11 cellular contexts compared by ENCODE assay signal in genomic region chr6:150905769-150906168, GRCh38. TPM values are rescaled to one million over a fixed set of nuclear protein-coding genes. Genes with fewer than 3 reads are reported as not detected.
DNase-seq lines count a peak whose midpoint lies in the region; ATAC-seq and TF ChIP-seq lines count a peak whose summit lies in the region.
"Had no signal": no experiment of that assay in that cellular context is flagged by ENCODE, and none has a peak within 500 bp of the region (broad histone marks: within the 10 kb centered on the region; RNA-seq: fewer than 3 reads in every experiment).

No MANE protein-coding gene starts in this region.

- peaks cover 34% of the 10 kb centered on the region for H3K4me1 Mint-ChIP-seq in neural crest cell

- no peaks in the 10 kb centered on the region for H3K27me3 ChIP-seq in mammary epithelial cell (ENCODE audit: insufficient read depth, low read length)
- H3K27me3 ChIP-seq: MG63, suprapubic skin had no signal

- intact Hi-C loops in mammary epithelial cell (cut with micrococcal nuclease): no loop called here

- TF ChIP-seq CTCF in GM12864 (IDR thresholded peaks at IDR 0.05; ENCODE audit: low read depth, low read length, missing control alignments): peak; percentile 51
- TF ChIP-seq CTCF in LNCAP (IDR thresholded peaks at IDR 0.05): peak; percentile 39; the same call in 1 of the 2 replicates
- peak; percentile 46 to 54 for TF ChIP-seq CTCF in mammary epithelial cell (conservative IDR thresholded peaks at IDR 0.05 in 1 of 2, IDR thresholded peaks at IDR 0.05 in 1 of 2; ENCODE audit: extremely low read depth in 1 of 2, insufficient read depth in 1 of 2, low read depth in 1 of 2, low read length in 2 of 2)
- TF ChIP-seq CTCF in neural crest cell (conservative IDR thresholded peaks at IDR 0.05): peak; percentile 38

- peaks cover 24% of the 10 kb centered on the region for H3K36me3 ChIP-seq in mammary epithelial cell (ENCODE audit: insufficient read depth, low read length)
- H3K36me3 ChIP-seq: suprapubic skin had no signal

- no peak for ATAC-seq in HG02571 (IDR thresholded peaks at IDR 0.05; ENCODE audit: unreplicated experiment)
- ATAC-seq: activated T-cell treated with anti-CD3 and anti-CD28 coated beads, Interleukin-2, amount 50 U/mL, for 4 hours had no signal

- no TSS peak for BruUV-seq in mammary epithelial cell (replicated peaks; lab: Mats Ljungman, UMichigan)

- no peak overlapping the region for H3K9ac ChIP-seq in mammary epithelial cell (ENCODE audit: insufficient read depth, low read length)

- dilution Hi-C loops in mammary epithelial cell (cut with HindIII; ENCODE audit: low sequenced_read_pairs): no loop called here

- H3K36me3 Mint-ChIP-seq in neural crest cell (ENCODE audit: low read depth): peaks cover 6% of the 10 kb centered on the region

- no peaks in the 10 kb centered on the region for H3K9me3 ChIP-seq in mammary epithelial cell (replicated peaks; ENCODE audit: insufficient read depth, low read length)
- H3K9me3 ChIP-seq: MG63, suprapubic skin had no signal

- no peak overlapping the region for H2AFZ ChIP-seq in mammary epithelial cell (ENCODE audit: low read depth, low read length)

- H4K20me1 ChIP-seq in mammary epithelial cell (ENCODE audit: insufficient read depth, low read length): no peaks in the 10 kb centered on the region

- H3K4me2 ChIP-seq in mammary epithelial cell (ENCODE audit: insufficient read depth, low read depth, low read length): no peak overlapping the region

- no peaks in the 10 kb centered on the region for H3K27me3 Mint-ChIP-seq in neural crest cell (ENCODE audit: low read depth)
- H3K27me3 Mint-ChIP-seq: brain had no signal

- H3K27ac Mint-ChIP-seq in neural crest cell (ENCODE audit: unreplicated experiment): no peak overlapping the region

- no peak overlapping the region for H3K27ac ChIP-seq in mammary epithelial cell (ENCODE audit: insufficient read depth, low read depth, low read length)

- in situ Hi-C loops in mammary epithelial cell (cut with MboI; ENCODE audit: low sequenced_read_pairs in 2 of 2): loop anchor here in 1 of 2 donors (25.0 kb wide), 1 partner anchor 432 kb away; no protein-coding TSS in a partner anchor
- in situ Hi-C loops in G401 (cut with HindIII; ENCODE audit: low sequenced_read_pairs): no loop called here

- H3K79me2 ChIP-seq in mammary epithelial cell (ENCODE audit: insufficient read depth, low read length): no peaks in the 10 kb centered on the region

- no peak overlapping the region for H3K4me3 Mint-ChIP-seq in neural crest cell
- H3K4me3 Mint-ChIP-seq: activated T-cell treated with anti-CD3 and anti-CD28 coated beads, Interleukin-2, amount 50 U/mL, for 4 hours; brain had no signal

- H3K4me3 ChIP-seq in GM12864 (ENCODE audit: low read depth, low read length) (no peak overlapping the region), mammary epithelial cell (replicated peaks in 1 of 3; ENCODE audit: insufficient read depth in 1 of 3, low read depth in 2 of 3, low read length in 3 of 3) (no peak overlapping the region)
- H3K4me3 ChIP-seq: MG63, suprapubic skin had no signal

- WGBS in mammary epithelial cell (ENCODE audit: low coverage, missing lambda C conversion rate): 83% methylated on average over 6 of the region's 6 CpGs

- DNase-seq in GM12864 (ENCODE audit: low read depth): no peak
- no peak for DNase-seq in mammary epithelial cell
- DNase-seq in neural crest cell (ENCODE audit: low read depth, low spot score): no peak
- no peak for DNase-seq in G401 (ENCODE audit: low spot score)
- no peak for DNase-seq in RKO (ENCODE audit: low spot score)
- DNase-seq: activated T-cell treated with anti-CD3 and anti-CD28 coated beads, Interleukin-2, amount 50 U/mL, for 4 hours; MG63 had no signal

- no peaks in the 10 kb centered on the region for H3K9me3 Mint-ChIP-seq in neural crest cell
- H3K9me3 Mint-ChIP-seq: activated T-cell treated with anti-CD3 and anti-CD28 coated beads, Interleukin-2, amount 50 U/mL, for 4 hours; brain had no signal

- H3K4me1 ChIP-seq in mammary epithelial cell (ENCODE audit: insufficient read depth, low read length): no peaks in the 10 kb centered on the region

- CTCF ChIA-PET in mammary epithelial cell (lab: Charles Lee; ENCODE audit: low non-redundant PET): no interaction called here

RNA-seq across cellular contexts. Expression of gene MTHFD1L, which starts 40.3 kb away (rescaled TPM):
- total RNA-seq in mammary epithelial cell: 10 to 100 TPM; 56.7 to 77.7 TPM
- polyA plus RNA-seq in mammary epithelial cell: 34.1 TPM
- 39.2 TPM for polyA minus RNA-seq in mammary epithelial cell
- total RNA-seq in neural crest cell: 67.6 and 71.3 TPM in 2 replicates
- 39.2 and 59.6 TPM in 2 replicates for total RNA-seq in G401 (2014; rRNA removed; shearing (Covaris generic))
